In genomic region chr17:28903546-28903841, GRCh38 we compare ENCODE assay signal across 8 cellular contexts. TPM values are rescaled to one million over a fixed set of nuclear protein-coding genes. Genes with fewer than 3 reads are reported as not detected.
DNase-seq lines count a peak whose midpoint lies in the region; ATAC-seq and TF ChIP-seq lines count a peak whose summit lies in the region.
"Not testable (repeated sequence)": the region's sequence is repeated elsewhere in the genome, so short reads cannot be mapped to it uniquely, and the experiment has no call there.

No MANE protein-coding gene starts in this region.

- peaks cover 15% of the 10 kb centered on the region for H3K36me3 Mint-ChIP-seq in activated T-cell treated with anti-CD3 and anti-CD28 coated beads, Interleukin-2, amount 50 U/mL, for 4 hours (ENCODE audit: insufficient read depth)
- H3K36me3 Mint-ChIP-seq in nephron progenitor cell (ENCODE audit: low read depth): peaks cover 26% of the 10 kb centered on the region

- DNase-seq in activated T-cell treated with anti-CD3 and anti-CD28 coated beads, Interleukin-2, amount 50 U/mL, for 4 hours; body of pancreas; left ventricle myocardium inferior; nephron progenitor cell; stimulated activated naive CD8-positive, alpha-beta T cell treated with anti-CD3 and anti-CD28 coated beads, Interleukin-15, amount 100 ng/mL, for 72 hours: not testable (repeated sequence)

- not testable (repeated sequence) for H3K27me3 Mint-ChIP-seq in activated T-cell treated with anti-CD3 and anti-CD28 coated beads, Interleukin-2, amount 50 U/mL, for 4 hours (ENCODE audit: low read depth); nephron progenitor cell (ENCODE audit: low read depth, poor library complexity); stimulated activated naive CD8-positive, alpha-beta T cell treated with anti-CD3 and anti-CD28 coated beads, Interleukin-15, amount 100 ng/mL, for 72 hours

- H3K4me1 Mint-ChIP-seq in activated T-cell treated with anti-CD3 and anti-CD28 coated beads, Interleukin-2, amount 50 U/mL, for 4 hours (ENCODE audit: low read depth): peaks cover 33% of the 10 kb centered on the region
- peaks cover 37% of the 10 kb centered on the region for H3K4me1 Mint-ChIP-seq in nephron progenitor cell
- H3K4me1 Mint-ChIP-seq in stimulated activated naive CD8-positive, alpha-beta T cell treated with anti-CD3 and anti-CD28 coated beads, Interleukin-15, amount 100 ng/mL, for 72 hours: peaks cover 53% of the 10 kb centered on the region

- H3K4me3 ChIP-seq in BLaER1 treated with 17β-estradiol and CSF1 and Interleukin-3, amounts not matched to agents 10 nM and 100 nM: peak overlapping the region in 1 of 10 experiments; percentile 82; a peak in 1 of 20 replicates
- not testable (repeated sequence) for H3K4me3 ChIP-seq in HUES48 (ENCODE audit: low read depth, low read length); SU-DHL-6 (ENCODE audit: insufficient read depth, low read length, poor library complexity, severe bottlenecking); body of pancreas
- peak overlapping the region; percentile 83 for H3K4me3 ChIP-seq in left ventricle myocardium inferior

- peak overlapping the region; percentile 53 to 97 (median 85); a peak in 21 of 22 replicates for H3K4me2 ChIP-seq in BLaER1 treated with 17β-estradiol and CSF1 and Interleukin-3, amounts not matched to agents 10 nM and 100 nM
- peak overlapping the region; percentile 42 for H3K4me2 ChIP-seq in SU-DHL-6 (ENCODE audit: low read depth, low read length, poor library complexity, severe bottlenecking)

- H3K36me3 ChIP-seq in BLaER1 treated with 17β-estradiol and CSF1 and Interleukin-3, amounts not matched to agents 10 nM and 100 nM: peaks cover 28 to 54% (median 36%) of the 10 kb centered on the region in 11 experiments
- H3K36me3 ChIP-seq in HUES48 (ENCODE audit: control insufficient read depth, insufficient read depth, low read length) (peaks cover 47% of the 10 kb centered on the region), body of pancreas (replicated peaks in 1 of 2; ENCODE audit: insufficient read depth in 1 of 2, low read depth in 2 of 2) (peaks cover 0 to 12% of the 10 kb centered on the region in 2 donors), left ventricle myocardium inferior (peaks cover 31% of the 10 kb centered on the region)
- not testable (repeated sequence) for H3K36me3 ChIP-seq in SU-DHL-6 (ENCODE audit: low read length)

- peaks cover 0 to 50% (median 26%) of the 10 kb centered on the region in 11 experiments; a peak in 15 of 22 replicates for H4K20me1 ChIP-seq in BLaER1 treated with 17β-estradiol and CSF1 and Interleukin-3, amounts not matched to agents 10 nM and 100 nM
- not testable (repeated sequence) for H4K20me1 ChIP-seq in SU-DHL-6 (ENCODE audit: low read depth, low read length)

- H3K27ac Mint-ChIP-seq in nephron progenitor cell: not testable (repeated sequence)
- H3K27ac Mint-ChIP-seq in stimulated activated naive CD8-positive, alpha-beta T cell treated with anti-CD3 and anti-CD28 coated beads, Interleukin-15, amount 100 ng/mL, for 72 hours: peak overlapping the region in 1 of 2 donors; percentile 49

- 0 out of 22 replicates have a peak overlapping the region, but pooled peaks of 1 of the 11 experiments have one; percentile 5 for H3K27ac ChIP-seq in BLaER1 treated with 17β-estradiol and CSF1 and Interleukin-3, amounts not matched to agents 10 nM and 100 nM
- H3K27ac ChIP-seq in HUES48 (ENCODE audit: low read depth, low read length): peak overlapping the region; percentile 39
- H3K27ac ChIP-seq in SU-DHL-6 (ENCODE audit: low read depth, low read length); left ventricle myocardium inferior (replicated peaks): not testable (repeated sequence)
- H3K27ac ChIP-seq in body of pancreas: peak overlapping the region in 3 of 4 donors; percentile 6 to 84 (median 24)

- H3K9me3 Mint-ChIP-seq in activated T-cell treated with anti-CD3 and anti-CD28 coated beads, Interleukin-2, amount 50 U/mL, for 4 hours; nephron progenitor cell; stimulated activated naive CD8-positive, alpha-beta T cell treated with anti-CD3 and anti-CD28 coated beads, Interleukin-15, amount 100 ng/mL, for 72 hours: not testable (repeated sequence)

- H2AFZ ChIP-seq in SU-DHL-6 (ENCODE audit: low read depth, low read length, severe bottlenecking): not testable (repeated sequence)

- peaks cover 31 to 49% (median 40%) of the 10 kb centered on the region in 10 experiments for H3K4me1 ChIP-seq in BLaER1 treated with 17β-estradiol and CSF1 and Interleukin-3, amounts not matched to agents 10 nM and 100 nM
- H3K4me1 ChIP-seq in HUES48 (ENCODE audit: control insufficient read depth, insufficient read depth, low read length): not testable (repeated sequence)
- H3K4me1 ChIP-seq in body of pancreas: peaks cover 26% of the 10 kb centered on the region
- peaks cover 52% of the 10 kb centered on the region for H3K4me1 ChIP-seq in left ventricle myocardium inferior

- WGBS in body of pancreas, 2 donors: 58 to 65% methylated on average over 5 of the region's 5 CpGs

- not testable (repeated sequence) for H3K9me2 ChIP-seq in SU-DHL-6 (replicated peaks; ENCODE audit: insufficient read depth, low read length)

- TF ChIP-seq CTCF in SU-DHL-6 (IDR thresholded peaks at IDR 0.05; ENCODE audit: insufficient read depth, low read length, poor library complexity, severe bottlenecking); body of pancreas (IDR thresholded peaks at IDR 0.05); left ventricle myocardium inferior (IDR thresholded peaks at IDR 0.05; ENCODE audit: borderline replicate concordance); nephron progenitor cell (IDR thresholded peaks at IDR 0.05): not testable (repeated sequence)

- not testable (repeated sequence) for ATAC-seq in activated T-cell treated with anti-CD3 and anti-CD28 coated beads, Interleukin-2, amount 50 U/mL, for 4 hours; body of pancreas; stimulated activated naive CD8-positive, alpha-beta T cell treated with anti-CD3 and anti-CD28 coated beads, Interleukin-15, amount 100 ng/mL, for 72 hours

- peaks cover 21% of the 10 kb centered on the region for H3K79me2 ChIP-seq in SU-DHL-6 (ENCODE audit: insufficient read depth, low read length)

- H3K27me3 ChIP-seq in BLaER1 treated with 17β-estradiol and CSF1 and Interleukin-3, amounts not matched to agents 10 nM and 100 nM; HUES48 (ENCODE audit: control insufficient read depth, insufficient read depth, low read length); SU-DHL-6 (ENCODE audit: low read length); body of pancreas; left ventricle myocardium inferior (ENCODE audit: low read depth): not testable (repeated sequence)

- peaks cover 31% of the 10 kb centered on the region for H3F3A ChIP-seq in SU-DHL-6 (ENCODE audit: insufficient read depth)

- H3K9me3 ChIP-seq in BLaER1 treated with 17β-estradiol and CSF1 and Interleukin-3, amounts not matched to agents 10 nM and 100 nM (replicated peaks in 1 of 11); HUES48 (ENCODE audit: control insufficient read depth, insufficient read depth, low read length); SU-DHL-6 (ENCODE audit: insufficient read depth, low read length); body of pancreas; left ventricle myocardium inferior (replicated peaks): not testable (repeated sequence)

- 0 out of 22 replicates have a peak overlapping the region, but pooled peaks of 1 of the 11 experiments have one; percentile 87 for H3K9ac ChIP-seq in BLaER1 treated with 17β-estradiol and CSF1 and Interleukin-3, amounts not matched to agents 10 nM and 100 nM
- H3K9ac ChIP-seq in HUES48 (ENCODE audit: low read depth, low read length): not testable (repeated sequence)
- 0 out of 2 replicates have a peak overlapping the region, but pooled peaks have one; percentile 12 for H3K9ac ChIP-seq in SU-DHL-6 (ENCODE audit: low read length)

- intact Hi-C loops in body of pancreas (cut with DNase I); left ventricle myocardium inferior (cut with micrococcal nuclease): not testable (repeated sequence)

- H3K4me3 Mint-ChIP-seq in activated T-cell treated with anti-CD3 and anti-CD28 coated beads, Interleukin-2, amount 50 U/mL, for 4 hours: peak overlapping the region; percentile 56
- peak overlapping the region; percentile 73 for H3K4me3 Mint-ChIP-seq in nephron progenitor cell
- H3K4me3 Mint-ChIP-seq in stimulated activated naive CD8-positive, alpha-beta T cell treated with anti-CD3 and anti-CD28 coated beads, Interleukin-15, amount 100 ng/mL, for 72 hours: peak overlapping the region; percentile 93 to 96

- not testable (repeated sequence) for TF ChIP-seq POLR2A in body of pancreas (IDR thresholded peaks at IDR 0.05)

RNA-seq across cellular contexts. Expression of gene DHRS13, which starts 0.6 kb away (rescaled TPM):
- total RNA-seq in activated T-cell treated with anti-CD3 and anti-CD28 coated beads, Interleukin-2, amount 50 U/mL, for 4 hours: 10 to 100 TPM; 20.7 to 24.5 (median 21.8) TPM
- 1 to 10 TPM; 7.3 to 9.9 TPM for total RNA-seq in body of pancreas
- total RNA-seq in left ventricle myocardium inferior: 3.1 TPM

RNA-seq across cellular contexts. Expression of gene FLOT2, which starts 6.0 kb away (rescaled TPM):
- 10 to 100 TPM; 48.3 to 62.9 (median 59.3) TPM for total RNA-seq in activated T-cell treated with anti-CD3 and anti-CD28 coated beads, Interleukin-2, amount 50 U/mL, for 4 hours
- 10 to 100 TPM; 26.0 to 32.4 TPM for total RNA-seq in body of pancreas
- total RNA-seq in left ventricle myocardium inferior: 84.2 TPM

RNA-seq across cellular contexts. Expression of gene PHF12, which starts 47.8 kb away (rescaled TPM):
- total RNA-seq in activated T-cell treated with anti-CD3 and anti-CD28 coated beads, Interleukin-2, amount 50 U/mL, for 4 hours: 10 to 100 TPM; 45.2 to 48.6 (median 47.8) TPM
- total RNA-seq in body of pancreas: 10 to 100 TPM; 22.1 to 56.4 TPM
- total RNA-seq in left ventricle myocardium inferior: 17.2 TPM

RNA-seq across cellular contexts. Expression of gene ERAL1, which starts 48.7 kb away (rescaled TPM):
- total RNA-seq in activated T-cell treated with anti-CD3 and anti-CD28 coated beads, Interleukin-2, amount 50 U/mL, for 4 hours: 10 to 100 TPM; 79.8 to 81.3 (median 80.8) TPM
- 10 to 100 TPM; 13.0 to 49.4 TPM for total RNA-seq in body of pancreas
- total RNA-seq in left ventricle myocardium inferior: 35.4 TPM
